20 cellular contexts compared by ENCODE assay signal in genomic region chr3:115042351-115042750, GRCh38.
DNase-seq lines count a peak whose midpoint lies in the region; ATAC-seq and TF ChIP-seq lines count a peak whose summit lies in the region.
"Had no signal": no experiment of that assay in that cellular context is flagged by ENCODE, and none has a peak within 500 bp of the region (broad histone marks: within the 10 kb centered on the region; RNA-seq: fewer than 3 reads in every experiment).

No MANE protein-coding gene starts in this region.

- H4K20me1 ChIP-seq in PC-3 (ENCODE audit: low read length) = no peaks in the 10 kb centered on the region

- H3K36me3 ChIP-seq in BJ (ENCODE audit: control insufficient read depth, insufficient read depth, low read length) (no peaks in the 10 kb centered on the region), PC-3 (ENCODE audit: low read depth, low read length) (no peaks in the 10 kb centered on the region), skeletal muscle satellite cell (ENCODE audit: insufficient read depth, low read length) (no peaks in the 10 kb centered on the region), MG63 (no peaks in the 10 kb centered on the region)
- H3K36me3 ChIP-seq: thyroid gland had no signal

- H3K9me2 ChIP-seq in PC-3 (replicated peaks; ENCODE audit: low read length) = no peaks in the 10 kb centered on the region
- H3K9me2 ChIP-seq: SK-N-SH had no signal

- H3K4me2 ChIP-seq in PC-3 (ENCODE audit: low read length) (no peak overlapping the region), skeletal muscle satellite cell (ENCODE audit: low read length) (peak overlapping the region; percentile 47)
- H3K4me2 ChIP-seq: SK-N-SH had no signal

- H2AFZ ChIP-seq in PC-3 (ENCODE audit: low read length) = no peak overlapping the region

- CTCF ChIA-PET in BJ (lab: Yijun Ruan, JAX) = interaction anchor here (0.8 to 1.9 kb wide), 4 partner anchors 50 to 680 kb away, joined by 4 to 17 read pairs (median 5); no protein-coding TSS in a partner anchor
- CTCF ChIA-PET in PC-3 (lab: Charles Lee) = no interaction called here

- no peaks in the 10 kb centered on the region for H3K9me3 ChIP-seq in PC-3 (ENCODE audit: low read length)
- H3K9me3 ChIP-seq in skeletal muscle satellite cell (replicated peaks; ENCODE audit: low read length) = no peaks in the 10 kb centered on the region
- H3K9me3 ChIP-seq in MG63 = no peaks in the 10 kb centered on the region
- H3K9me3 ChIP-seq: Caco-2, SK-N-SH, thyroid gland had no signal

- H3K27me3 ChIP-seq in BJ (ENCODE audit: control insufficient read depth, insufficient read depth, low read length) = no peaks in the 10 kb centered on the region
- H3K27me3 ChIP-seq in PC-3 (ENCODE audit: low read length) = no peaks in the 10 kb centered on the region
- H3K27me3 ChIP-seq in skeletal muscle satellite cell (ENCODE audit: control insufficient read depth, insufficient read depth, low read length) = no peaks in the 10 kb centered on the region
- H3K27me3 ChIP-seq in MG63 = no peaks in the 10 kb centered on the region
- H3K27me3 ChIP-seq: thyroid gland had no signal

- no peaks in the 10 kb centered on the region for H3K79me2 ChIP-seq in PC-3 (ENCODE audit: low read length)

- no peak overlapping the region for H3K4me3 ChIP-seq in BJ (ENCODE audit: low read depth, low read length)
- H3K4me3 ChIP-seq in PC-3 (ENCODE audit: low read length) = no peak overlapping the region
- H3K4me3 ChIP-seq in skeletal muscle satellite cell (ENCODE audit: low read length) = no peak overlapping the region
- H3K4me3 ChIP-seq in MG63 = no peak overlapping the region
- H3K4me3 ChIP-seq: thyroid gland had no signal

- peak; percentile 38 for ATAC-seq in PC-3
- ATAC-seq: stimulated activated naive CD8-positive, alpha-beta T cell treated with anti-CD3 and anti-CD28 coated beads, Interleukin-15, Interleukin-2, amounts not matched to agents 100 U/mL and 50 U/mL, for 24 hours had no signal

- TF ChIP-seq CTCF in BJ (IDR thresholded peaks at IDR 0.05; ENCODE audit: insufficient read depth, low read depth, low read length) = no peak
- TF ChIP-seq CTCF in PC-3 (conservative IDR thresholded peaks at IDR 0.05; ENCODE audit: low read depth, low read length) = no peak

- intact Hi-C loops in PC-3 (cut with micrococcal nuclease) = loop anchor here (5.0 kb wide), 1 partner anchor 105 kb away; the partner anchor contains the start of gene ZBTB20

- H3K4me1 ChIP-seq in PC-3 (ENCODE audit: insufficient read depth, low read length) = no peaks in the 10 kb centered on the region
- H3K4me1 ChIP-seq in skeletal muscle satellite cell (ENCODE audit: control insufficient read depth, insufficient read depth, low read length) = peaks cover 13% of the 10 kb centered on the region
- H3K4me1 ChIP-seq: Caco-2 had no signal

- no peak overlapping the region for H3K27ac ChIP-seq in PC-3 (ENCODE audit: low read length)

- H3F3A ChIP-seq in PC-3 (ENCODE audit: low read length, unreplicated experiment) = no peaks in the 10 kb centered on the region

- DNase-seq in BJ (ENCODE audit: low read depth) (peak; percentile 14), PC-3 (no peak), fibroblast of peridontal ligament (ENCODE audit: extremely low read depth) (peak; percentile 35), DMS153 (lab: John Stamatoyannopoulos, UW) (no peak), MG63 (no peak), iPS-NIHi7 (ENCODE audit: extremely low spot score) (no peak)
- DNase-seq: ACHN; activated CD4-positive, alpha-beta memory T cell treated with anti-CD3 and anti-CD28 coated beads, Interleukin-2, amount 10 ng/mL, durations not matched to agents 7 days and 5 days; activated CD4-positive, CD25-positive, alpha-beta regulatory T cell treated with anti-CD3 and anti-CD28 coated beads, Interleukin-2, amount 50 U/mL, for 72 hours; C1 segment of cervical spinal cord; Caco-2; central memory CD4-positive, alpha-beta T cell; GOT3; Kasumi-1; mammary epithelial cell; NCI-H1694; SK-N-SH; stimulated activated naive CD8-positive, alpha-beta T cell treated with anti-CD3 and anti-CD28 coated beads, Interleukin-15, Interleukin-2, amounts not matched to agents 100 U/mL and 50 U/mL, for 24 hours; thyroid gland had no signal

- POLR2A ChIA-PET in BJ (lab: Charles Lee) (interaction anchor here (0.6 kb wide), 1 partner anchor 426 kb away, joined by 3 read pairs; no protein-coding TSS in a partner anchor), PC-3 (lab: Charles Lee; ENCODE audit: unreplicated experiment) (interaction anchor here (0.6 to 0.9 kb wide), 2 partner anchors 104 to 215 kb away, joined by 3 to 20 read pairs; no protein-coding TSS in a partner anchor)

- BruUV-seq in PC-3 (replicated peaks; lab: Mats Ljungman, UMichigan) = no TSS peak

- H3K9ac ChIP-seq in PC-3 (ENCODE audit: low read length) (no peak overlapping the region), skeletal muscle satellite cell (ENCODE audit: low read depth, low read length) (no peak overlapping the region)
- H3K9ac ChIP-seq: SK-N-SH had no signal

Comparison
In these comparisons a context has a peak if more than half of its experiments do, and no peak if none do; other contexts are left out.
1. DNase-seq: peak in BJ (single experiment) and fibroblast of peridontal ligament (single experiment); none in PC-3 (single experiment), DMS153 (single experiment), MG63 (single experiment) and iPS-NIHi7 (single experiment).